In genomic region chr2:202743613-202744012, GRCh38 we compare ENCODE assay signal across 22 cellular contexts.
DNase-seq lines count a peak whose midpoint lies in the region; ATAC-seq, FAIRE-seq and TF ChIP-seq lines count a peak whose summit lies in the region.
"Had no signal": no experiment of that assay in that cellular context is flagged by ENCODE, and none has a peak within 500 bp of the region (broad histone marks: within the 10 kb centered on the region; RNA-seq: fewer than 3 reads in every experiment).

No MANE protein-coding gene starts in this region.

- WGBS in K562 (ENCODE audit: insufficient coverage, low coverage, missing lambda C conversion rate) = 100% methylated on average over 1 of the region's 1 CpG

- no peak for TF ChIP-seq EP300 in K562 (IDR thresholded peaks at IDR 0.05; ENCODE audit: low read length)

- no peak overlapping the region for H3K4me2 ChIP-seq in K562 (ENCODE audit: insufficient read depth, low read length)
- H3K4me2 ChIP-seq: BLaER1 had no signal

- no peak for TF ChIP-seq RAD21 in K562 (CRISPR knock-in tag; conservative IDR thresholded peaks at IDR 0.05 in 1 of 2, IDR thresholded peaks at IDR 0.05 in 1 of 2)

- ATAC-seq in activated naive CD4-positive, alpha-beta T cell treated with anti-CD3 and anti-CD28 coated beads, Interleukin-2, amount 50 U/mL, for 72 hours = no peak
- no peak for ATAC-seq in CD4-positive, alpha-beta T cell (ENCODE audit: poor library complexity)
- ATAC-seq in K562 = no peak
- no peak for ATAC-seq in stimulated activated memory B cell treated with anti-CD40 and anti-IgM and Interleukin-4, amounts not matched to agents 10 μg/mL and 1 μg/mL and 100 μg/mL, for 72 hours
- ATAC-seq in HG03442 (IDR thresholded peaks at IDR 0.05; ENCODE audit: unreplicated experiment) = no peak

- CTCF ChIA-PET in CD4-positive, alpha-beta T cell (lab: Charles Lee) = no interaction called here
- CTCF ChIA-PET in K562 (lab: Yijun Ruan, JAX; ENCODE audit: low intra/inter-chr PET ratio) = no interaction called here

- no peak overlapping the region for H3K4me3 Mint-ChIP-seq in CD4-positive, alpha-beta T cell
- H3K4me3 Mint-ChIP-seq in stimulated activated memory B cell treated with anti-CD40 and anti-IgM and Interleukin-4, amounts not matched to agents 10 μg/mL and 1 μg/mL and 100 μg/mL, for 72 hours = no peak overlapping the region
- H3K4me3 Mint-ChIP-seq: CD4-positive, CD25-positive, alpha-beta regulatory T cell; CD8-positive, alpha-beta memory T cell had no signal

- H4K20me1 ChIP-seq in K562 (replicated peaks; ENCODE audit: control insufficient read depth, insufficient read depth, low read length) = no peaks in the 10 kb centered on the region
- H4K20me1 ChIP-seq: BLaER1 had no signal

- H3K4me3 ChIP-seq in K562 (no peak overlapping the region), uterus (no peak overlapping the region)
- H3K4me3 ChIP-seq: GM23248 had no signal

- no peak for FAIRE-seq in K562 (lab: Jason Lieb, UNC)
- FAIRE-seq: D721Med, GM12892, GM19239, H1 had no signal

- DNase-seq in activated naive CD4-positive, alpha-beta T cell treated with anti-CD3 and anti-CD28 coated beads, Interleukin-2, amount 50 U/mL, for 72 hours (ENCODE audit: low spot score in 2 of 2) = no peak
- no peak for DNase-seq in activated naive CD4-positive, alpha-beta T cell (lab: John Stamatoyannopoulos, UW)
- DNase-seq in CD4-positive, alpha-beta T cell = no peak
- DNase-seq in K562 (ENCODE audit: extremely low read depth in 1 of 4, low spot score in 3 of 4) (no peak), uterus (no peak)
- DNase-seq: CD4-positive, CD25-positive, alpha-beta regulatory T cell; CD8-positive, alpha-beta memory T cell; DMS 273 treated with DMSO at 0.1 percent for 48 hours; DMS53; DMS79 treated with DMSO at 0.1 percent for 48 hours; GF-D8; GM23248; H7; HCEC 1CT had no signal

- no peaks in the 10 kb centered on the region for H3K27me3 ChIP-seq in CD4-positive, alpha-beta T cell (ENCODE audit: control insufficient read depth, insufficient read depth, low read length)
- H3K27me3 ChIP-seq in K562 (ENCODE audit: control insufficient read depth in 2 of 2, insufficient read depth in 2 of 2, low read length in 2 of 2) (no peaks in the 10 kb centered on the region), uterus (no peaks in the 10 kb centered on the region)
- H3K27me3 ChIP-seq: BLaER1 had no signal

- H3K36me3 ChIP-seq in K562 (ENCODE audit: control insufficient read depth, insufficient read depth, low read length) (no peaks in the 10 kb centered on the region), uterus (no peaks in the 10 kb centered on the region)

- no peak overlapping the region for H2AFZ ChIP-seq in K562 (ENCODE audit: low read depth, low read length)
- H2AFZ ChIP-seq: GM23248 had no signal

- peaks cover 51% of the 10 kb centered on the region for H3K4me1 Mint-ChIP-seq in CD4-positive, alpha-beta T cell (ENCODE audit: low read depth)
- H3K4me1 Mint-ChIP-seq in stimulated activated memory B cell treated with anti-CD40 and anti-IgM and Interleukin-4, amounts not matched to agents 10 μg/mL and 1 μg/mL and 100 μg/mL, for 72 hours = peaks cover 34% of the 10 kb centered on the region

- BruUV-seq in K562 (replicated peaks; lab: Mats Ljungman, UMichigan) = no TSS peak

- POLR2A ChIA-PET in CD4-positive, alpha-beta T cell (lab: Charles Lee) = interaction anchor here (1.5 kb wide), 1 partner anchor 108 kb away, joined by 6 read pairs; no protein-coding TSS in a partner anchor
- POLR2A ChIA-PET in K562 (lab: Yijun Ruan, JAX) = no interaction called here

- intact Hi-C loops in CD4-positive, alpha-beta T cell (cut with DNase I, micrococcal nuclease) = no loop called here
- intact Hi-C loops in K562 (cut with micrococcal nuclease) = no loop called here
- intact Hi-C loops in uterus (cut with DNase I; ENCODE audit: low total_unique reads) = no loop called here

- in situ Hi-C loops in K562 (cut with MboI) = no loop called here

- TF ChIP-seq CTCF in CD4-positive, alpha-beta T cell (IDR thresholded peaks at IDR 0.05) = no peak
- TF ChIP-seq CTCF in K562 (IDR thresholded peaks at IDR 0.05 in 2 of 3, conservative IDR thresholded peaks at IDR 0.05 in 1 of 3; ENCODE audit: insufficient read depth in 2 of 3, low read depth in 1 of 3, low read length in 3 of 3) (no peak), uterus (IDR thresholded peaks at IDR 0.05) (no peak)

- peaks cover 25 to 54% of the 10 kb centered on the region in 2 donors for H3K36me3 Mint-ChIP-seq in activated naive CD4-positive, alpha-beta T cell treated with anti-CD3 and anti-CD28 coated beads, Interleukin-2, amount 50 U/mL, for 72 hours
- peaks cover 78% of the 10 kb centered on the region for H3K36me3 Mint-ChIP-seq in CD4-positive, alpha-beta T cell (ENCODE audit: low read depth)
- H3K36me3 Mint-ChIP-seq in stimulated activated memory B cell treated with anti-CD40 and anti-IgM and Interleukin-4, amounts not matched to agents 10 μg/mL and 1 μg/mL and 100 μg/mL, for 72 hours = peaks cover 71% of the 10 kb centered on the region

- peak overlapping the region; percentile 53 to 63 for H3K27ac Mint-ChIP-seq in activated naive CD4-positive, alpha-beta T cell treated with anti-CD3 and anti-CD28 coated beads, Interleukin-2, amount 50 U/mL, for 72 hours
- H3K27ac Mint-ChIP-seq in CD4-positive, alpha-beta T cell = peak overlapping the region; percentile 42
- peak overlapping the region; percentile 32 for H3K27ac Mint-ChIP-seq in stimulated activated memory B cell treated with anti-CD40 and anti-IgM and Interleukin-4, amounts not matched to agents 10 μg/mL and 1 μg/mL and 100 μg/mL, for 72 hours
- H3K27ac Mint-ChIP-seq: CD4-positive, CD25-positive, alpha-beta regulatory T cell; CD8-positive, alpha-beta memory T cell had no signal

- peaks cover 18% of the 10 kb centered on the region for H3K9me3 ChIP-seq in CD4-positive, alpha-beta T cell (ENCODE audit: control insufficient read depth, low read length)
- H3K9me3 ChIP-seq in K562 (replicated peaks; ENCODE audit: control insufficient read depth, insufficient read depth, low read depth, low read length) (peaks cover 3% of the 10 kb centered on the region; the same call in 1 of the 2 replicates), uterus (peaks cover 0 to 6% of the 10 kb centered on the region in 2 donors)

- H3K27ac ChIP-seq in CD4-positive, alpha-beta T cell (ENCODE audit: low read depth, low read length) = no peak overlapping the region
- H3K27ac ChIP-seq in K562 (ENCODE audit: extremely low read depth, low read depth, low read length) = no peak overlapping the region
- H3K27ac ChIP-seq in uterus = no peak overlapping the region
- H3K27ac ChIP-seq: BLaER1, C4-2B, GM23248 had no signal

- no peaks in the 10 kb centered on the region for H3K27me3 Mint-ChIP-seq in CD4-positive, alpha-beta T cell
- no peaks in the 10 kb centered on the region for H3K27me3 Mint-ChIP-seq in stimulated activated memory B cell treated with anti-CD40 and anti-IgM and Interleukin-4, amounts not matched to agents 10 μg/mL and 1 μg/mL and 100 μg/mL, for 72 hours
- H3K27me3 Mint-ChIP-seq: CD4-positive, CD25-positive, alpha-beta regulatory T cell had no signal

- peaks cover 22 to 30% of the 10 kb centered on the region in 2 donors for H3K9me3 Mint-ChIP-seq in activated naive CD4-positive, alpha-beta T cell treated with anti-CD3 and anti-CD28 coated beads, Interleukin-2, amount 50 U/mL, for 72 hours
- peaks cover 15% of the 10 kb centered on the region for H3K9me3 Mint-ChIP-seq in CD4-positive, alpha-beta T cell
- H3K9me3 Mint-ChIP-seq in stimulated activated memory B cell treated with anti-CD40 and anti-IgM and Interleukin-4, amounts not matched to agents 10 μg/mL and 1 μg/mL and 100 μg/mL, for 72 hours = peaks cover 15% of the 10 kb centered on the region

- H3K4me1 ChIP-seq in K562 (replicated peaks in 1 of 2; ENCODE audit: control insufficient read depth in 2 of 2, insufficient read depth in 2 of 2, low read length in 2 of 2) (no peaks in the 10 kb centered on the region), uterus (no peaks in the 10 kb centered on the region)
- H3K4me1 ChIP-seq: BLaER1 had no signal

- no peaks in the 10 kb centered on the region for H3K9me1 ChIP-seq in K562 (ENCODE audit: control insufficient read depth, insufficient read depth, low read length)

- no peaks in the 10 kb centered on the region for H3K79me2 ChIP-seq in K562 (ENCODE audit: control insufficient read depth, insufficient read depth, low read length)

- no peak overlapping the region for H3K9ac ChIP-seq in K562 (ENCODE audit: insufficient read depth in 1 of 2, low read depth in 2 of 2, low read length in 2 of 2)
- H3K9ac ChIP-seq: BLaER1, GM23248 had no signal

- TF ChIP-seq POLR2A in K562 (conservative IDR thresholded peaks at IDR 0.05) (no peak), uterus (IDR thresholded peaks at IDR 0.05) (no peak)

TF ChIP-seq in K562, 482 proteins besides CTCF, POLR2A, EP300 and RAD21:
- TF ChIP-seq CCAR2 (IDR thresholded peaks at IDR 0.05; ENCODE audit: low read depth, low read length) = no peak
- 0 out of 2 replicates have a peak, but pooled peaks have one; percentile 49 for TF ChIP-seq TRIM28 (IDR thresholded peaks at IDR 0.05)
TF ChIP-seq in K562: peak in this region for 1.
